In genomic region chr1:107993920-107994319, GRCh38 we compare ENCODE assay signal across 21 cellular contexts. TPM values are rescaled to one million over a fixed set of nuclear protein-coding genes. Genes with fewer than 3 reads are reported as not detected.
A peak's percentile ranks its signal among the peaks of the same experiment; 100 is the strongest.
DNase-seq lines count a peak whose midpoint lies in the region; ATAC-seq and TF ChIP-seq lines count a peak whose summit lies in the region.
"Had no signal": no experiment of that assay in that cellular context is flagged by ENCODE, and none has a peak within 500 bp of the region (broad histone marks: within the 10 kb centered on the region; RNA-seq: fewer than 3 reads in every experiment).

No MANE protein-coding gene starts in this region.

- H3K9me3 ChIP-seq in MG63 (no peaks in the 10 kb centered on the region), adrenal gland (replicated peaks in 1 of 3) (no peaks in the 10 kb centered on the region)
- H3K9me3 ChIP-seq: sigmoid colon, suprapubic skin had no signal

- no peaks in the 10 kb centered on the region for H3K36me3 Mint-ChIP-seq in Calu3 (ENCODE audit: insufficient read depth, unreplicated experiment)

- peak; percentile 4 for DNase-seq in Calu3
- peak; percentile 20 for DNase-seq in MG63
- peak; percentile 85 for DNase-seq in dermis blood vessel endothelial cell
- peak; percentile 10 to 40 for DNase-seq in lung microvascular endothelial cell (ENCODE audit: low read depth in 2 of 2)
- DNase-seq in adrenal gland: no peak
- DNase-seq in Kasumi-1 (lab: John Stamatoyannopoulos, UW): no peak
- DNase-seq: activated CD4-positive, alpha-beta T cell treated with anti-CD3 and anti-CD28 coated beads, Interleukin-2, amount 50 U/mL, for 4 hours; activated naive CD4-positive, alpha-beta T cell treated with anti-CD3 and anti-CD28 coated beads, Interleukin-2, amount 50 U/mL, for 16 hours; activated T-cell treated with anti-CD3 and anti-CD28 coated beads, Interleukin-2, amount 50 U/mL, for 24 hours; CD4-positive, alpha-beta T cell; EL; hippocampal formation; NCI-H2029; NCI-H524 treated with DMSO at 0.1 percent for 48 hours; sigmoid colon; stimulated activated CD4-positive, alpha-beta T cell treated with anti-CD3 and anti-CD28 coated beads, Interleukin-4, amount 100 ng/mL, for 24 hours; stimulated activated CD8-positive, alpha-beta memory T cell treated with anti-CD3 and anti-CD28 coated beads, Interleukin-4, amount 100 ng/mL, for 48 hours had no signal

- WGBS in adrenal gland, 4 donors: 37 to 52% (median 46%) methylated on average over 5 to 7 of the region's 7 CpGs

- intact Hi-C loops in Calu3 (cut with micrococcal nuclease; ENCODE audit: unreplicated experiment) (no loop called here), adrenal gland (cut with DNase I) (no loop called here)

- CTCF ChIA-PET in Calu3 (lab: Charles Lee): interaction anchor here (1.2 kb wide), 1 partner anchor 28 kb away, joined by 3 read pairs; no protein-coding TSS in a partner anchor

- H3K4me3 ChIP-seq in MG63 (no peak overlapping the region), adrenal gland (no peak overlapping the region)
- H3K4me3 ChIP-seq: sigmoid colon, suprapubic skin had no signal

- no peak overlapping the region for H3K27ac ChIP-seq in adrenal gland
- H3K27ac ChIP-seq: sigmoid colon, suprapubic skin had no signal

- no peak overlapping the region for H3K4me3 Mint-ChIP-seq in Calu3 (ENCODE audit: low read depth, unreplicated experiment)
- H3K4me3 Mint-ChIP-seq: activated T-cell treated with anti-CD3 and anti-CD28 coated beads, Interleukin-2, amount 50 U/mL, for 24 hours; CD4-positive, alpha-beta T cell had no signal

- no peaks in the 10 kb centered on the region for H3K9me3 Mint-ChIP-seq in Calu3 (ENCODE audit: low read depth, unreplicated experiment)
- H3K9me3 Mint-ChIP-seq: activated T-cell treated with anti-CD3 and anti-CD28 coated beads, Interleukin-2, amount 50 U/mL, for 24 hours; CD4-positive, alpha-beta T cell had no signal

- H3K27me3 Mint-ChIP-seq in Calu3 (ENCODE audit: unreplicated experiment): peaks cover 32% of the 10 kb centered on the region
- H3K27me3 Mint-ChIP-seq: activated T-cell treated with anti-CD3 and anti-CD28 coated beads, Interleukin-2, amount 50 U/mL, for 24 hours; CD4-positive, alpha-beta T cell had no signal

- H3K36me3 ChIP-seq in MG63: no peaks in the 10 kb centered on the region
- no peaks in the 10 kb centered on the region for H3K36me3 ChIP-seq in adrenal gland (replicated peaks in 1 of 2)
- H3K36me3 ChIP-seq: sigmoid colon, suprapubic skin had no signal

- H3K27ac Mint-ChIP-seq in Calu3 (ENCODE audit: unreplicated experiment): no peak overlapping the region
- H3K27ac Mint-ChIP-seq: activated T-cell treated with anti-CD3 and anti-CD28 coated beads, Interleukin-2, amount 50 U/mL, for 24 hours; CD4-positive, alpha-beta T cell had no signal

- TF ChIP-seq CTCF in Calu3 (IDR thresholded peaks at IDR 0.05; ENCODE audit: unreplicated experiment) (no peak), adrenal gland (IDR thresholded peaks at IDR 0.05) (no peak)

- no TSS peak for BruUV-seq in Calu3 (replicated peaks; lab: Mats Ljungman, UMichigan)

- ATAC-seq in GM21723 (IDR thresholded peaks at IDR 0.05; ENCODE audit: unreplicated experiment) (no peak), HG02588 (IDR thresholded peaks at IDR 0.05; ENCODE audit: unreplicated experiment) (no peak)

- H3K27me3 ChIP-seq in MG63 (no peaks in the 10 kb centered on the region), adrenal gland (no peaks in the 10 kb centered on the region)
- H3K27me3 ChIP-seq: sigmoid colon, suprapubic skin had no signal

- no peak for TF ChIP-seq POLR2A in adrenal gland (IDR thresholded peaks at IDR 0.05)

- no peaks in the 10 kb centered on the region for H3K4me1 ChIP-seq in adrenal gland (replicated peaks in 1 of 2)
- H3K4me1 ChIP-seq: sigmoid colon had no signal

- peaks cover 8% of the 10 kb centered on the region for H3K4me1 Mint-ChIP-seq in Calu3 (ENCODE audit: low read depth, unreplicated experiment)

RNA-seq across cellular contexts. Expression of gene VAV3, which starts 28.9 kb away (rescaled TPM):
- total RNA-seq in Calu3 (2022): 33.3 and 38.2 TPM in 2 replicates
- 0.30 and 0.57 TPM in 2 replicates for total RNA-seq in MG63 (2014; rRNA removed; shearing (Covaris generic); ENCODE audit: low replicate concordance)
- 57.0 and 63.2 TPM in 2 replicates for total RNA-seq in dermis blood vessel endothelial cell
- total RNA-seq in lung microvascular endothelial cell: 33.3 and 59.1 TPM in 2 replicates
- 1 to 10 TPM; 2.3 to 8.5 (median 4.8) TPM for total RNA-seq in adrenal gland
- 1 to 10 TPM; 1.1 to 2.2 (median 1.7) TPM for polyA plus RNA-seq in adrenal gland
- total RNA-seq: fibroblast of lung had no signal
- polyA plus RNA-seq: fibroblast of lung had no signal

Comparison
In these comparisons a context has a peak if more than half of its experiments do, and no peak if none do; other contexts are left out.
1. DNase-seq: peak in Calu3 (single experiment), MG63 (single experiment), dermis blood vessel endothelial cell (single experiment) and lung microvascular endothelial cell (2 of 2); none in adrenal gland (0 of 7) and Kasumi-1 (0 of 2).